In the genomic region with DNA sequence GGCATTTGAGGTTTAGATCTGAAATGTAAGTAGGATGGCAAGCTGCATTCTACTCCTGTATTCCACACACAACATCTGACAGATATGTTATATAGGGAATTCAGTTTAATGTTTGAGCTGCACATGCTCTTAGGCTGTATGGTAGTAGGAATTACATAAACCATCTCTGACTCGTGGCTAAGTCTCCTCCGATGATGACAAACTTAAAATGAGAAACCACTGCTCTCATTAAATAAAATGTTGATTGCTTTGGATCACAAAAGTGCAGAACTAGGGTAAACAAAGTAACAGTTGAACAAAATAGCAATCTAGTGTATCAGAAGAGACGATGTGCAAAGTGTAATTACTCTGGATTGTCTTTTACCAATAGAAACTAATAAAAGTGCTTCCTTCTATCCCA, we compare ENCODE assay signal across 26 cellular contexts.
"Had no signal": no experiment of that assay in that cellular context is flagged by ENCODE, and none has a peak within 500 bp of the region (broad histone marks: within the 10 kb centered on the region; RNA-seq: fewer than 3 reads in every experiment).

No MANE protein-coding gene starts in this region.

- ATAC-seq: activated CD8-positive, alpha-beta T cell treated with anti-CD3 and anti-CD28 coated beads for 36 hours; activated naive CD4-positive, alpha-beta T cell treated with anti-CD3 and anti-CD28 coated beads, Interleukin-2, amount 50 U/mL, for 72 hours; activated T-cell treated with anti-CD3 and anti-CD28 coated beads, Interleukin-2, amount 50 U/mL, for 4 hours; left lung; lower lobe of right lung; mucosa of descending colon had no signal

- H3K9me3 ChIP-seq: colonic mucosa, lower lobe of right lung, mucosa of descending colon, neutrophil, ovary, sigmoid colon, testis, transverse colon had no signal

- H3K4me1 ChIP-seq: colonic mucosa, left lung, lower lobe of right lung, testis had no signal

- H3K27me3 ChIP-seq: colonic mucosa, left lung, neutrophil, ovary, sigmoid colon, testis, transverse colon had no signal

- H3K4me3 ChIP-seq: colonic mucosa, left lung, lower lobe of right lung, mucosa of descending colon, ovary, sigmoid colon, testis, transverse colon had no signal

- H3K27ac ChIP-seq: colonic mucosa, left lung, lower lobe of right lung, neutrophil, ovary, testis had no signal

- DNase-seq: activated B cell treated with CpG ODN at 0.5 μM for 24 hours; activated CD4-positive, alpha-beta T cell treated with anti-CD3 and anti-CD28 coated beads, Interleukin-2, amount 50 U/mL, for 1 hour; activated CD8-positive, alpha-beta T cell treated with anti-CD3 and anti-CD28 coated beads for 36 hours; activated T-cell treated with anti-CD3 and anti-CD28 coated beads, Interleukin-2, amount 50 U/mL, for 4 hours; cerebellar nuclear complex; colonic mucosa; effector CD8-positive, alpha-beta T cell; erythroblast; foreskin melanocyte; kidney glomerular epithelial cell; left lung; lower lobe of right lung; mesendoderm; mucosa of descending colon; nephron progenitor cell; ovary; retina; sigmoid colon; stimulated activated CD4-positive, alpha-beta T cell treated with anti-CD3 and anti-CD28 coated beads, Interleukin-15, amount 100 ng/mL, for 24 hours; stimulated activated CD4-positive, alpha-beta T cell treated with anti-CD3 and anti-CD28 coated beads, Interleukin-2, amount 100 ng/mL, for 24 hours; stimulated activated naive CD4-positive, alpha-beta T cell; T-helper 1 cell; testis; transverse colon had no signal

- H3K36me3 ChIP-seq: colonic mucosa, left lung, lower lobe of right lung, neutrophil, ovary, sigmoid colon, transverse colon had no signal
